15 cellular contexts compared by ENCODE assay signal in the genomic region with DNA sequence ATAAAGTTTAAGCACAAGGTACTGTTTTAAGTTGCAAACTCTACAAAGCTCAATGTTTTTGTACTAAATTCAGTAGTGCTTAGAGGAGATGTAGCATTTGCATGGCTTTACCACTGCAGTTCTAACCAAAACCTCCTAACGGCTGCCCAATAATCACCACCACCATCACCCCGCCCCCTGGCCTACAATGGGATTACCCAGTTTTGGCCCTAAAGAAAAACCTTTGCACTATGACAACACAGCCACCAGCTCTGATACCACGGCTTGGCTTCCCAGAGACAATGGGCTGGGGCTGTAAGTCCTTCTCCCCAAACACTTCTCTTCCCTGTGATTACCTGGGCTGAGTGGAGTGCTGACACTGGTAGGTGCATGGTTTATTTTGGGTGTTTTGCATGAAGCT. TPM values are rescaled to one million over a fixed set of nuclear protein-coding genes. Genes with fewer than 3 reads are reported as not detected.
DNase-seq lines count a peak whose midpoint lies in the region; ATAC-seq and TF ChIP-seq lines count a peak whose summit lies in the region.
"Had no signal": no experiment of that assay in that cellular context is flagged by ENCODE, and none has a peak within 500 bp of the region (broad histone marks: within the 10 kb centered on the region; RNA-seq: fewer than 3 reads in every experiment).

No MANE protein-coding gene starts in this region.

- WGBS in endodermal cell (ENCODE audit: insufficient coverage in 1 of 2, insufficient read length in 1 of 2), 2 experiments, result 57 to 100% methylated on average over 1 to 3 of the region's 3 CpGs
- 77 to 90% methylated on average over 2 to 3 of the region's 3 CpGs for WGBS in transverse colon (ENCODE audit: low coverage in 1 of 2), 2 donors

- intact Hi-C loops in transverse colon (cut with DNase I; ENCODE audit: low total_unique reads), result no loop called here

- TF ChIP-seq EP300 in transverse colon (IDR thresholded peaks at IDR 0.05; ENCODE audit: low read depth), result no peak

- peaks cover 6% of the 10 kb centered on the region for H3F3A ChIP-seq in neural progenitor cell (ENCODE audit: low read depth)

- no peaks in the 10 kb centered on the region for H3K4me1 ChIP-seq in endodermal cell (ENCODE audit: control insufficient read depth, insufficient read depth, low read length)
- H3K4me1 ChIP-seq in neural progenitor cell, result peaks cover 6% of the 10 kb centered on the region
- H3K4me1 ChIP-seq in transverse colon, result no peaks in the 10 kb centered on the region

- H3K9me3 Mint-ChIP-seq in endodermal cell, result no peaks in the 10 kb centered on the region
- no peaks in the 10 kb centered on the region for H3K9me3 Mint-ChIP-seq in neural progenitor cell
- H3K9me3 Mint-ChIP-seq: CD4-positive, alpha-beta T cell had no signal

- TF ChIP-seq POLR2A in transverse colon (IDR thresholded peaks at IDR 0.05), result no peak

- H3K27ac ChIP-seq in endodermal cell (ENCODE audit: low read depth, low read length), result no peak overlapping the region
- H3K27ac ChIP-seq in neural progenitor cell, result no peak overlapping the region
- H3K27ac ChIP-seq in transverse colon, result no peak overlapping the region

- peak in 43 of 76 experiments; percentile 4 to 60 (median 34) for DNase-seq in HUDEP-2 (lab: John Stamatoyannopoulos, UW; ENCODE audit: unreplicated experiment in 76 of 76)
- peak; percentile 66 for DNase-seq in OCI-M1 (lab: John Stamatoyannopoulos, UW)
- DNase-seq in endodermal cell, result peak; percentile 79
- DNase-seq in neural progenitor cell (ENCODE audit: low spot score), result peak; percentile 41
- DNase-seq in NCI-H1105 treated with DMSO at 0.1 percent for 48 hours (lab: John Stamatoyannopoulos, UW), result no peak
- DNase-seq in transverse colon, result no peak
- DNase-seq in midbrain (lab: John Stamatoyannopoulos, UW), result no peak
- DNase-seq: C1 segment of cervical spinal cord; Calu3; CD4-positive, alpha-beta T cell; DMS 273 treated with DMSO at 0.1 percent for 48 hours; GOT3; HCEC 1CT had no signal

- H3K27me3 ChIP-seq in endodermal cell (ENCODE audit: control insufficient read depth, insufficient read depth, low read length, poor library complexity, severe bottlenecking) (no peaks in the 10 kb centered on the region), neural progenitor cell (no peaks in the 10 kb centered on the region), transverse colon (no peaks in the 10 kb centered on the region)

- peaks cover 8% of the 10 kb centered on the region for H3K4me1 Mint-ChIP-seq in endodermal cell
- no peaks in the 10 kb centered on the region for H3K4me1 Mint-ChIP-seq in neural progenitor cell
- H3K4me1 Mint-ChIP-seq: B cell had no signal

- H3K4me3 Mint-ChIP-seq in endodermal cell, result no peak overlapping the region
- H3K4me3 Mint-ChIP-seq in neural progenitor cell, result no peak overlapping the region
- H3K4me3 Mint-ChIP-seq: B cell; CD4-positive, alpha-beta T cell had no signal

- H3K4me2 ChIP-seq in neural progenitor cell, result no peak overlapping the region

- H3K27me3 Mint-ChIP-seq in endodermal cell (ENCODE audit: insufficient read depth), result no peaks in the 10 kb centered on the region
- peaks cover 3% of the 10 kb centered on the region for H3K27me3 Mint-ChIP-seq in neural progenitor cell (ENCODE audit: insufficient read depth, low read depth)
- H3K27me3 Mint-ChIP-seq: B cell; CD4-positive, alpha-beta T cell had no signal

- H3K27ac Mint-ChIP-seq in endodermal cell, result peak overlapping the region; percentile 53
- H3K27ac Mint-ChIP-seq in neural progenitor cell, result no peak overlapping the region
- H3K27ac Mint-ChIP-seq: B cell; CD4-positive, alpha-beta T cell had no signal

- H3K36me3 ChIP-seq in endodermal cell (ENCODE audit: control insufficient read depth, insufficient read depth, low read length), result no peaks in the 10 kb centered on the region
- no peaks in the 10 kb centered on the region for H3K36me3 ChIP-seq in neural progenitor cell
- H3K36me3 ChIP-seq in transverse colon, result no peaks in the 10 kb centered on the region

- H3K36me3 Mint-ChIP-seq in endodermal cell (ENCODE audit: low read depth) (no peaks in the 10 kb centered on the region), neural progenitor cell (no peaks in the 10 kb centered on the region)

- no peaks in the 10 kb centered on the region for H3K79me2 ChIP-seq in neural progenitor cell (ENCODE audit: low read depth)

- H3K9ac ChIP-seq in endodermal cell (ENCODE audit: extremely low read depth, low read length, poor library complexity, severe bottlenecking) (no peak overlapping the region), neural progenitor cell (no peak overlapping the region)

- peak overlapping the region; percentile 58 for H2AFZ ChIP-seq in neural progenitor cell (replicated peaks)

- ATAC-seq in HG02610 (IDR thresholded peaks at IDR 0.05; ENCODE audit: unreplicated experiment), result no peak

- H3K4me3 ChIP-seq in endodermal cell (ENCODE audit: low read length) (no peak overlapping the region), neural progenitor cell (no peak overlapping the region), transverse colon (no peak overlapping the region)

- TF ChIP-seq CTCF in endodermal cell (conservative IDR thresholded peaks at IDR 0.05), result peak; percentile 13
- no peak for TF ChIP-seq CTCF in neural progenitor cell (IDR thresholded peaks at IDR 0.05)
- TF ChIP-seq CTCF in transverse colon (IDR thresholded peaks at IDR 0.05), result no peak

- in situ Hi-C loops in transverse colon (cut with MboI; ENCODE audit: low pct_ligation_motif_present in 1 of 4, low pct_unique_long_range_greater_than_20kb in 1 of 4, low sequenced_read_pairs in 3 of 4), result loop anchor here in 1 of 4 donors (10.0 kb wide), 1 partner anchor 432 kb away; no protein-coding TSS in a partner anchor

- H3K9me3 ChIP-seq in endodermal cell (ENCODE audit: control insufficient read depth, low read length) (no peaks in the 10 kb centered on the region), neural progenitor cell (ENCODE audit: low read depth) (no peaks in the 10 kb centered on the region), transverse colon (no peaks in the 10 kb centered on the region)

- no peaks in the 10 kb centered on the region for H4K20me1 ChIP-seq in neural progenitor cell (ENCODE audit: low read depth)

RNA-seq across cellular contexts. Expression of a gene that starts 58.4 kb away (rescaled TPM):
- total RNA-seq in endodermal cell (10 to 100 TPM; 39.4 to 52.9 TPM), neural progenitor cell (ENCODE audit: low replicate concordance) (34.0 and 39.8 TPM in 2 replicates), transverse colon (10 to 100 TPM; 43.2 to 79.6 (median 53.1) TPM)
- polyA plus RNA-seq in endodermal cell (2013, experiment 1 of 2), result 43.6 TPM
- polyA plus RNA-seq in endodermal cell (2013, experiment 2 of 2), result 39.0 TPM

Comparison
In these comparisons a context has a peak if more than half of its experiments do, and no peak if none do; other contexts are left out.
1. DNase-seq: peak in HUDEP-2 (43 of 76), OCI-M1 (single experiment), endodermal cell (single experiment) and neural progenitor cell (single experiment); none in NCI-H1105 treated with DMSO at 0.1 percent for 48 hours (single experiment), transverse colon (single experiment) and midbrain (single experiment).